1 cellular context compared by ENCODE assay signal in genomic region chr1:47996060-47996405, GRCh38.
TF ChIP-seq lines count a peak whose summit lies in the region.

No MANE protein-coding gene starts in this region.

TF ChIP-seq in H1, 55 proteins besides CTCF, POLR2A, EP300 and RAD21:
- TF ChIP-seq SIN3A (conservative IDR thresholded peaks at IDR 0.05 in 1 of 2, IDR thresholded peaks at IDR 0.05 in 1 of 2; ENCODE audit: low read depth in 1 of 2, low read length in 2 of 2) (0 out of 4 replicates have a peak, but pooled peaks of 1 of the 2 experiments have one; percentile 7), MAX (IDR thresholded peaks at IDR 0.05) (no peak)
